ENCODE assay signal across 1 cellular context in the genomic region with DNA sequence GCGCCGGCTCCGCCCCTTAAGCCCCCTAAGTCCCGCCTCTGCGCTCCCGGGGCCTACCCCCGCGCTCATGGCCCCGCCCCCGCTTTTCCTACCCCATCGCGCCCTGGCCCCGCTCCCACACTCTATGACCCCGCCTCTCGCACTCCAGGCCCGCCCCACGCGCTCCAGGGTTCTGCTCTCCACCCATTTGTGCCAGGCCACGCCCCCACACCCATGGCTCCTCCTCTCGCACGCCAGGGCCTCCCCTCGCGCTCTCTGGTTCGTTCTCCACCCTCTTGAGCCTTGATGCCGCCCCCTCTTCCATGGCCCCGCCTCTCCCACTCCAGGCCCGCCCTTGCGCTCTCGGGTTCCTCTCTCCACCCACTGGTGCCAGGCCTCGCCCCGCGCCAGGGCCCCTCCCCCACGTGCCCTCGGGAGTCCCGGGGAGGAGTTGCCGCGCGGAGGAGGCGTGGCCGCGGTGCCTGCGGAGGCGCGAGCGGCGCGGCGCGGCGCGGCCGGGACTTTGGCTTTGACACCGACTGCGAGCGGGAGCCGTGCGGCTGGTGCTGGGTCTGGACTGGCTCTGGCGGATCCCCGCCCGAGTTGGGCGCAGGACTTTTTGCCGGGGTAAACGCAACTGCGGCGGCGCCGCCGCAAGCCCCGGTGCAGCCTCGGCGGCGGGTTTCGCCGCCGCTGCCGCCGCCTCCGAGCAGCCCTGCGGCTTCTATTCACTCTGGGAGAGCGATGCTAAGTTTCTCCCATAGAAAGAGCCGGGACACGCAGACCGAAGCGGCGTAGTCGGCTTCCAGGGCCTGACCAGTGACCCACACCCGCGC.
A peak's percentile ranks its signal among the peaks of the same experiment; 100 is the strongest.
TF ChIP-seq lines count a peak whose summit lies in the region.

Gene EEPD1, plus strand, starts transcription at position 499 of the 815 bp plus-strand sequence. CDS start 1,071 bp downstream, outside the sequence.

TF ChIP-seq in HepG2, 621 proteins besides CTCF, POLR2A, EP300 and RAD21 (continued from another document and continues in another):
- TF ChIP-seq, protein P1, sequence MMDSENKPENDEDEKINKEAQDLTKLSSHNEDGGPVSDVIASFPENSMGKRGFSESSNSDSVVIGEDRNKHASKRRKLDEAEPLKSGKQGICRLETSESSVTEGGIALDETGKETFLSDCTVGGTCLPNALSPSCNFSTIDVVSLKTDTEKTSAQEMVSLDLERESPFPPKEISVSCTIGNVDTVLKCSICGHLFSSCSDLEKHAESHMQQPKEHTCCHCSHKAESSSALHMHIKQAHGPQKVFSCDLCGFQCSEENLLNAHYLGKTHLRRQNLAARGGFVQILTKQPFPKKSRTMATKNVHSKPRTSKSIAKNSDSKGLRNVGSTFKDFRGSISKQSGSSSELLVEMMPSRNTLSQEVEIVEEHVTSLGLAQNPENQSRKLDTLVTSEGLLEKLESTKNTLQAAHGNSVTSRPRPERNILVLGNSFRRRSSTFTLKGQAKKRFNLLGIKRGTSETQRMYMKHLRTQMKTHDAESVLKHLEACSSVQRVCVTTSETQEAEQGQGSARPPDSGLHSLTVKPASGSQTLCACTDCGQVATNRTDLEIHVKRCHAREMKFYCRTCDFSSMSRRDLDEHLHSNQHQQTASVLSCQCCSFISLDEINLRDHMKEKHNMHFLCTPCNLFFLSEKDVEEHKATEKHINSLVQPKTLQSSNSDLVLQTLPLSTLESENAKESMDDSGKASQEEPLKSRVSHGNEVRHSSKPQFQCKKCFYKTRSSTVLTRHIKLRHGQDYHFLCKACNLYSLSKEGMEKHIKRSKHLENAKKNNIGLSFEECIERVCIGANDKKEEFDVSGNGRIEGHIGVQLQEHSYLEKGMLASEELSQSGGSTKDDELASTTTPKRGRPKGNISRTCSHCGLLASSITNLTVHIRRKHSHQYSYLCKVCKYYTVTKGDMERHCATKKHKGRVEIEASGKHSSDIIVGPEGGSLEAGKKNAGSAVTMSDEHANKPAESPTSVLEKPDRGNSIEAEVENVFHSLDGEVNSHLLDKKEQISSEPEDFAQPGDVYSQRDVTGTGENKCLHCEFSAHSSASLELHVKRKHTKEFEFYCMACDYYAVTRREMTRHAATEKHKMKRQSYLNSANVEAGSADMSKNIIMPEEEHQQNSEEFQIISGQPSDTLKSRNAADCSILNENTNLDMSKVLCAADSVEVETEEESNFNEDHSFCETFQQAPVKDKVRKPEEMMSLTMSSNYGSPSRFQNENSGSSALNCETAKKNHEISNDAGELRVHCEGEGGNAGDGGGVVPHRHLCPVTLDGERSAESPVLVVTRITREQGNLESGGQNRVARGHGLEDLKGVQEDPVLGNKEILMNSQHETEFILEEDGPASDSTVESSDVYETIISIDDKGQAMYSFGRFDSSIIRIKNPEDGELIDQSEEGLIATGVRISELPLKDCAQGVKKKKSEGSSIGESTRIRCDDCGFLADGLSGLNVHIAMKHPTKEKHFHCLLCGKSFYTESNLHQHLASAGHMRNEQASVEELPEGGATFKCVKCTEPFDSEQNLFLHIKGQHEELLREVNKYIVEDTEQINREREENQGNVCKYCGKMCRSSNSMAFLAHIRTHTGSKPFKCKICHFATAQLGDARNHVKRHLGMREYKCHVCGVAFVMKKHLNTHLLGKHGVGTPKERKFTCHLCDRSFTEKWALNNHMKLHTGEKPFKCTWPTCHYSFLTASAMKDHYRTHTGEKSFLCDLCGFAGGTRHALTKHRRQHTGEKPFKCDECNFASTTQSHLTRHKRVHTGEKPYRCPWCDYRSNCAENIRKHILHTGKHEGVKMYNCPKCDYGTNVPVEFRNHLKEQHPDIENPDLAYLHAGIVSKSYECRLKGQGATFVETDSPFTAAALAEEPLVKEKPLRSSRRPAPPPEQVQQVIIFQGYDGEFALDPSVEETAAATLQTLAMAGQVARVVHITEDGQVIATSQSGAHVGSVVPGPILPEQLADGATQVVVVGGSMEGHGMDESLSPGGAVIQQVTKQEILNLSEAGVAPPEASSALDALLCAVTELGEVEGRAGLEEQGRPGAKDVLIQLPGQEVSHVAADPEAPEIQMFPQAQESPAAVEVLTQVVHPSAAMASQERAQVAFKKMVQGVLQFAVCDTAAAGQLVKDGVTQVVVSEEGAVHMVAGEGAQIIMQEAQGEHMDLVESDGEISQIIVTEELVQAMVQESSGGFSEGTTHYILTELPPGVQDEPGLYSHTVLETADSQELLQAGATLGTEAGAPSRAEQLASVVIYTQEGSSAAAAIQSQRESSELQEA (CRISPR knock-in tag; IDR thresholded peaks at IDR 0.05; ENCODE audit: not compliant biosample characterization) = no peak
- no peak for TF ChIP-seq TEF (CRISPR knock-in tag; IDR thresholded peaks at IDR 0.05)
- TF ChIP-seq ZNF749 (CRISPR knock-in tag; IDR thresholded peaks at IDR 0.05; ENCODE audit: borderline replicate concordance) = 0 out of 2 replicates have a peak, but pooled peaks have one; percentile 71
- peak; percentile 65; the same call in 1 of the 2 replicates for TF ChIP-seq DR1 (CRISPR knock-in tag; IDR thresholded peaks at IDR 0.05)
- 0 out of 2 replicates have a peak, but pooled peaks have one; percentile 9 for TF ChIP-seq ZNF510 (CRISPR knock-in tag; IDR thresholded peaks at IDR 0.05; ENCODE audit: low read depth)
- no peak for TF ChIP-seq TCF7 (IDR thresholded peaks at IDR 0.05; ENCODE audit: low read depth)
- TF ChIP-seq NFIC (IDR thresholded peaks at IDR 0.05; ENCODE audit: low read length) = no peak
- TF ChIP-seq ZNF570 (CRISPR knock-in tag; IDR thresholded peaks at IDR 0.05; ENCODE audit: borderline replicate concordance) = no peak
- TF ChIP-seq AHDC1 (CRISPR knock-in tag; IDR thresholded peaks at IDR 0.05; ENCODE audit: borderline replicate concordance) = no peak
- no peak for TF ChIP-seq ZSCAN25 (CRISPR knock-in tag; IDR thresholded peaks at IDR 0.05)
- TF ChIP-seq EZH2 (conservative IDR thresholded peaks at IDR 0.05; ENCODE audit: low read depth, low read length) = no peak
- TF ChIP-seq TCF7L2 (IDR thresholded peaks at IDR 0.05; ENCODE audit: low read depth, low read length) = no peak
- TF ChIP-seq RAD51 (IDR thresholded peaks at IDR 0.05; ENCODE audit: borderline replicate concordance) = no peak
- no peak for TF ChIP-seq SSRP1 (CRISPR knock-in tag; IDR thresholded peaks at IDR 0.05)
- TF ChIP-seq KDM5B (CRISPR knock-in tag; IDR thresholded peaks at IDR 0.05; ENCODE audit: borderline replicate concordance) = peak; percentile 44; the same call in 1 of the 2 replicates
- no peak for TF ChIP-seq CHCHD3 (CRISPR knock-in tag; IDR thresholded peaks at IDR 0.05)
- no peak for TF ChIP-seq ZBTB8A (CRISPR knock-in tag; IDR thresholded peaks at IDR 0.05; ENCODE audit: borderline replicate concordance, low read depth)
- TF ChIP-seq ZNF343 (CRISPR knock-in tag; IDR thresholded peaks at IDR 0.05) = no peak
- TF ChIP-seq ZNF331 (CRISPR knock-in tag; IDR thresholded peaks at IDR 0.05) = no peak
- no peak for TF ChIP-seq BRCA1 (CRISPR knock-in tag; IDR thresholded peaks at IDR 0.05)
- no peak for TF ChIP-seq PLSCR1 (CRISPR knock-in tag; IDR thresholded peaks at IDR 0.05; ENCODE audit: borderline replicate concordance)
- TF ChIP-seq DDIT3 (CRISPR knock-in tag; IDR thresholded peaks at IDR 0.05) = no peak
- no peak for TF ChIP-seq FOXM1 (CRISPR knock-in tag; IDR thresholded peaks at IDR 0.05)
- TF ChIP-seq KAT2B (IDR thresholded peaks at IDR 0.05; ENCODE audit: borderline replicate concordance, low read depth, low read length) = no peak
- no peak for TF ChIP-seq ZNF704 (CRISPR knock-in tag; IDR thresholded peaks at IDR 0.05; ENCODE audit: borderline replicate concordance)
- TF ChIP-seq IKZF1 (IDR thresholded peaks at IDR 0.05) = no peak
- no peak for TF ChIP-seq ZNF383 (CRISPR knock-in tag; IDR thresholded peaks at IDR 0.05; ENCODE audit: borderline replicate concordance)
- TF ChIP-seq ZNF780A (CRISPR knock-in tag; IDR thresholded peaks at IDR 0.05) = no peak
- no peak for TF ChIP-seq SOX6 (IDR thresholded peaks at IDR 0.05)
- TF ChIP-seq SOX6 (CRISPR knock-in tag; IDR thresholded peaks at IDR 0.05) = peak; percentile 75
- no peak for TF ChIP-seq CEBPZ (IDR thresholded peaks at IDR 0.05; ENCODE audit: low read length)
- TF ChIP-seq, protein P2, sequence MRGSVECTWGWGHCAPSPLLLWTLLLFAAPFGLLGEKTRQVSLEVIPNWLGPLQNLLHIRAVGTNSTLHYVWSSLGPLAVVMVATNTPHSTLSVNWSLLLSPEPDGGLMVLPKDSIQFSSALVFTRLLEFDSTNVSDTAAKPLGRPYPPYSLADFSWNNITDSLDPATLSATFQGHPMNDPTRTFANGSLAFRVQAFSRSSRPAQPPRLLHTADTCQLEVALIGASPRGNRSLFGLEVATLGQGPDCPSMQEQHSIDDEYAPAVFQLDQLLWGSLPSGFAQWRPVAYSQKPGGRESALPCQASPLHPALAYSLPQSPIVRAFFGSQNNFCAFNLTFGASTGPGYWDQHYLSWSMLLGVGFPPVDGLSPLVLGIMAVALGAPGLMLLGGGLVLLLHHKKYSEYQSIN (CRISPR knock-in tag; IDR thresholded peaks at IDR 0.05; ENCODE audit: borderline replicate concordance) = no peak
